In genomic region chr5:41022600-41022999, GRCh38 we compare ENCODE assay signal across 7 cellular contexts. TPM values are rescaled to one million over a fixed set of nuclear protein-coding genes. Genes with fewer than 3 reads are reported as not detected.
"Had no signal": no experiment of that assay in that cellular context is flagged by ENCODE, and none has a peak within 500 bp of the region (broad histone marks: within the 10 kb centered on the region; RNA-seq: fewer than 3 reads in every experiment).

No MANE protein-coding gene starts in this region.

RNA-seq across cellular contexts. Expression of gene MROH2B, which starts 48.5 kb away (rescaled TPM):
- total RNA-seq: LHCN-M2, OCI-LY7, PC-9, Right ventricle myocardium inferior, RPMI7951, SJCRH30 had no signal
- polyA plus RNA-seq: SK-N-SH had no signal
